Comparison of ENCODE assay signal across 9 cellular contexts in the genomic region with DNA sequence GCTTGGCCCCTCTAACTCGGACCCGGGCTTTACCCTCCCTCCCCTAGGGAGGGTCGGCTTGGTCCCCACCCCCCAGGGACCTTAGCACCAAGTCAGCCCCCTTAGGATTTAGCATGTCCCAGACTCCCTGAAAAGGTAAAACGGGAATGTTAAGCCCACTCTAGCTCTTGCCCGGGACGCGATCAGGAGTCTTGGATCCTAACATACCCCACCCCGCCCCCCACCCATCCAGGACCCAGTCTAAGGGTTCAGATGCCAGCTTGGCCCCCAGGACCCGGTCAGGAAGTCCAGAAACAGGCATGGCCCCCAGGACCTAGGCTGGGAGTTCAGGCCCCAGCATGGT. TPM values are rescaled to one million over a fixed set of nuclear protein-coding genes. Genes with fewer than 3 reads are reported as not detected.
DNase-seq lines count a peak whose midpoint lies in the region; ATAC-seq and TF ChIP-seq lines count a peak whose summit lies in the region.
"Had no signal": no experiment of that assay in that cellular context is flagged by ENCODE, and none has a peak within 500 bp of the region (broad histone marks: within the 10 kb centered on the region; RNA-seq: fewer than 3 reads in every experiment).

No MANE protein-coding gene starts in this region.

- peaks cover 32% of the 10 kb centered on the region for H3K4me1 Mint-ChIP-seq in activated T-cell treated with anti-CD3 and anti-CD28 coated beads, Interleukin-2, amount 50 U/mL, for 4 hours (ENCODE audit: low read depth)

- H3K36me3 Mint-ChIP-seq in activated T-cell treated with anti-CD3 and anti-CD28 coated beads, Interleukin-2, amount 50 U/mL, for 4 hours (ENCODE audit: insufficient read depth), result no peaks in the 10 kb centered on the region

- H3K27me3 ChIP-seq in BE2C, result no peaks in the 10 kb centered on the region
- H3K27me3 ChIP-seq in NT2/D1 (ENCODE audit: insufficient read depth, insufficient read length), result no peaks in the 10 kb centered on the region
- H3K27me3 ChIP-seq in esophagus squamous epithelium, result peaks cover 0 to 30% (median 2%) of the 10 kb centered on the region in 4 donors

- peak overlapping the region; percentile 76 for H3K9ac ChIP-seq in NT2/D1 (ENCODE audit: insufficient read length, low read depth)

- DNase-seq in BE2C (no peak), NT2/D1 (ENCODE audit: low read depth, low spot score) (no peak), esophagus squamous epithelium (lab: John Stamatoyannopoulos, UW) (no peak), omental fat pad (ENCODE audit: low spot score) (no peak), activated gamma-delta T cell treated with Interleukin-2 at 50 U/mL for 16 hours (no peak), lower leg skin (ENCODE audit: low spot score in 2 of 2) (no peak)
- DNase-seq in activated T-cell treated with anti-CD3 and anti-CD28 coated beads, Interleukin-2, amount 50 U/mL, for 4 hours, result no peak
- DNase-seq: activated CD4-positive, alpha-beta T cell treated with anti-CD3 and anti-CD28 coated beads, Interleukin-2, amount 50 U/mL, for 1 hour had no signal

- no peaks in the 10 kb centered on the region for H3K9me3 ChIP-seq in BE2C
- no peaks in the 10 kb centered on the region for H3K9me3 ChIP-seq in NT2/D1 (ENCODE audit: insufficient read depth, low read length)
- H3K9me3 ChIP-seq in esophagus squamous epithelium, result no peaks in the 10 kb centered on the region

- H3K27ac ChIP-seq in esophagus squamous epithelium, result peak overlapping the region in 1 of 4 donors; percentile 39

- H3K4me3 ChIP-seq in BE2C (ENCODE audit: low read depth, low read length) (peak overlapping the region; percentile 73), NT2/D1 (ENCODE audit: insufficient read length, low read depth) (peak overlapping the region; percentile 67), esophagus squamous epithelium (peak overlapping the region in 3 of 4 donors; percentile 27 to 49 (median 40)), lower leg skin (ENCODE audit: low read depth, poor library complexity, severe bottlenecking) (no peak overlapping the region)

- H3K4me1 ChIP-seq in BE2C, result no peaks in the 10 kb centered on the region
- H3K4me1 ChIP-seq in NT2/D1 (ENCODE audit: insufficient read depth, insufficient read length), result peaks cover 4% of the 10 kb centered on the region
- H3K4me1 ChIP-seq in esophagus squamous epithelium, result peaks cover 20 to 49% (median 36%) of the 10 kb centered on the region in 3 donors

- H3K36me3 ChIP-seq in BE2C (no peaks in the 10 kb centered on the region), NT2/D1 (ENCODE audit: insufficient read depth, insufficient read length, low read length) (no peaks in the 10 kb centered on the region), esophagus squamous epithelium (no peaks in the 10 kb centered on the region)

- H3K9me3 Mint-ChIP-seq in activated T-cell treated with anti-CD3 and anti-CD28 coated beads, Interleukin-2, amount 50 U/mL, for 4 hours, result no peaks in the 10 kb centered on the region

- peaks cover 20% of the 10 kb centered on the region for H3K27me3 Mint-ChIP-seq in activated T-cell treated with anti-CD3 and anti-CD28 coated beads, Interleukin-2, amount 50 U/mL, for 4 hours (ENCODE audit: low read depth)

- no peak overlapping the region for H3K4me3 Mint-ChIP-seq in activated T-cell treated with anti-CD3 and anti-CD28 coated beads, Interleukin-2, amount 50 U/mL, for 4 hours

- intact Hi-C loops in esophagus squamous epithelium (cut with DNase I) (loop anchor here (5.0 kb wide), 1 partner anchor 86 kb away; the partner anchor contains the start of gene TSPAN16), lower leg skin (cut with DNase I; ENCODE audit: low total_unique reads) (no loop called here)

- TF ChIP-seq CTCF in BE2C (IDR thresholded peaks at IDR 0.05; ENCODE audit: low read depth, low read length), result no peak
- no peak for TF ChIP-seq CTCF in esophagus squamous epithelium (IDR thresholded peaks at IDR 0.05)
- TF ChIP-seq CTCF in omental fat pad (IDR thresholded peaks at IDR 0.05), result no peak
- TF ChIP-seq CTCF in lower leg skin (IDR thresholded peaks at IDR 0.05), result no peak

- peak; percentile 2 for ATAC-seq in omental fat pad (ENCODE audit: low FRiP score)
- no peak for ATAC-seq in activated T-cell treated with anti-CD3 and anti-CD28 coated beads, Interleukin-2, amount 50 U/mL, for 4 hours
- no peak for ATAC-seq in GM18907 (IDR thresholded peaks at IDR 0.05; ENCODE audit: unreplicated experiment)

- 0% methylated on average over 4 of the region's 9 CpGs; no CpG with 5 or more reads in 1 of the 2 donors for whole genome bisulfite sequencing in esophagus squamous epithelium, 2 donors
- 3 to 4% methylated on average over 7 of the region's 9 CpGs for WGBS in lower leg skin, 2 donors

- TF ChIP-seq POLR2A in esophagus squamous epithelium (IDR thresholded peaks at IDR 0.05) (no peak), lower leg skin (IDR thresholded peaks at IDR 0.05) (no peak)

RNA-seq across cellular contexts. Expression of gene EPOR, which starts 0.4 kb away (rescaled TPM):
- 38.7 TPM for polyA plus RNA-seq in BE2C (2012; ENCODE audit: insufficient read depth, insufficient read length, low read depth)
- total RNA-seq in esophagus squamous epithelium (1 to 10 TPM in 2 of 4 donors, under 1 TPM in 2; 0.35 to 6.2 (median 1.0) TPM), omental fat pad (10 to 100 TPM in 1 of 4 donors, 1 to 10 TPM in 3; 3.8 to 13.7 (median 6.3) TPM), lower leg skin (1 to 10 TPM; 1.3 to 2.9 (median 2.5) TPM)
- 1 to 10 TPM; 1.8 to 2.0 (median 1.8) TPM for total RNA-seq in activated T-cell treated with anti-CD3 and anti-CD28 coated beads, Interleukin-2, amount 50 U/mL, for 4 hours

RNA-seq across cellular contexts. Expression of gene SWSAP1, which starts 9.2 kb away (rescaled TPM):
- polyA plus RNA-seq in BE2C (2012; ENCODE audit: insufficient read depth, insufficient read length, low read depth), result 8.9 TPM
- 1 to 10 TPM; 1.0 to 2.9 (median 1.3) TPM for total RNA-seq in esophagus squamous epithelium
- total RNA-seq in omental fat pad, result 1 to 10 TPM in 3 of 4 donors, under 1 TPM in 1; 0.48 to 3.8 (median 1.6) TPM
- total RNA-seq in activated T-cell treated with anti-CD3 and anti-CD28 coated beads, Interleukin-2, amount 50 U/mL, for 4 hours, result 1 to 10 TPM; 2.0 to 3.1 (median 2.1) TPM
- total RNA-seq in lower leg skin, result 1 to 10 TPM; 2.1 to 3.3 (median 2.3) TPM

RNA-seq across cellular contexts. Expression of gene PLPPR2, which starts 28.4 kb away (rescaled TPM):
- polyA plus RNA-seq in BE2C (2012; ENCODE audit: insufficient read depth, insufficient read length, low read depth), result 151 TPM
- total RNA-seq in esophagus squamous epithelium, result 10 to 100 TPM in 1 of 4 donors, 1 to 10 TPM in 3; 5.1 to 14.2 (median 9.7) TPM
- total RNA-seq in omental fat pad, result 10 to 100 TPM in 3 of 4 donors, 1 to 10 TPM in 1; 10.0 to 30.6 (median 13.9) TPM
- 1 to 10 TPM; 2.4 to 4.1 (median 3.8) TPM for total RNA-seq in activated T-cell treated with anti-CD3 and anti-CD28 coated beads, Interleukin-2, amount 50 U/mL, for 4 hours
- 10 to 100 TPM; 18.6 to 40.6 (median 29.8) TPM for total RNA-seq in lower leg skin

RNA-seq across cellular contexts. Expression of gene RGL3, which starts 35.4 kb away (rescaled TPM):
- polyA plus RNA-seq in BE2C (2012; ENCODE audit: insufficient read depth, insufficient read length, low read depth), result not detected
- total RNA-seq in esophagus squamous epithelium, result 1 to 10 TPM in 1 of 4 donors, under 1 TPM in 3; 0.22 to 1.9 (median 0.45) TPM
- total RNA-seq in omental fat pad, result 10 to 100 TPM in 1 of 4 donors, 1 to 10 TPM in 3; 5.9 to 22.9 (median 7.3) TPM
- total RNA-seq in activated T-cell treated with anti-CD3 and anti-CD28 coated beads, Interleukin-2, amount 50 U/mL, for 4 hours, result under 1 TPM in 2 of 3 donors, not detected in 1; 0.29 to 0.51 TPM
- total RNA-seq in lower leg skin, result 1 to 10 TPM in 2 of 4 donors, under 1 TPM in 2; 0.17 to 6.3 (median 1.6) TPM

RNA-seq across cellular contexts. Expression of gene CCDC159, which starts 37.4 kb away (rescaled TPM):
- 17.5 TPM for polyA plus RNA-seq in BE2C (2012; ENCODE audit: insufficient read depth, insufficient read length, low read depth)
- 10 to 100 TPM in 1 of 4 donors, 1 to 10 TPM in 3; 5.7 to 17.7 (median 8.0) TPM for total RNA-seq in esophagus squamous epithelium
- total RNA-seq in omental fat pad, result 10 to 100 TPM; 12.0 to 22.4 (median 16.6) TPM
- total RNA-seq in activated T-cell treated with anti-CD3 and anti-CD28 coated beads, Interleukin-2, amount 50 U/mL, for 4 hours, result 10 to 100 TPM; 10.7 to 14.6 (median 11.0) TPM
- 10 to 100 TPM in 2 of 4 donors, 1 to 10 TPM in 2; 8.4 to 20.1 (median 10.4) TPM for total RNA-seq in lower leg skin
